12 cellular contexts compared by ENCODE assay signal in genomic region chr7:42338231-42339222, GRCh38.
A peak's percentile ranks its signal among the peaks of the same experiment; 100 is the strongest.
DNase-seq lines count a peak whose midpoint lies in the region; ATAC-seq lines count a peak whose summit lies in the region.
"Had no signal": no experiment of that assay in that cellular context is flagged by ENCODE, and none has a peak within 500 bp of the region (broad histone marks: within the 10 kb centered on the region; RNA-seq: fewer than 3 reads in every experiment).

No MANE protein-coding gene starts in this region.

- H3K4me3 ChIP-seq in skeletal muscle cell (ENCODE audit: low read depth, low read length), result no peak overlapping the region
- H3K4me3 ChIP-seq: prostate gland had no signal

- DNase-seq in EH (ENCODE audit: low read depth), result peak; percentile 99
- DNase-seq in amniotic stem cell (lab: John Stamatoyannopoulos, UW), result peak; percentile 8
- peak; percentile 46 for DNase-seq in iris pigment epithelial cell (ENCODE audit: low read depth)
- peak; percentile 49 for DNase-seq in skeletal muscle cell (ENCODE audit: low read depth)
- no peak for DNase-seq in NCI-H524 treated with DMSO at 0.1 percent for 48 hours (lab: John Stamatoyannopoulos, UW)
- no peak for DNase-seq in SW 1271 (lab: John Stamatoyannopoulos, UW)
- no peak for DNase-seq in activated T-cell treated with anti-CD3 and anti-CD28 coated beads, Interleukin-2, amount 50 U/mL, for 1 hour
- DNase-seq: activated CD8-positive, alpha-beta memory T cell treated with anti-CD3 and anti-CD28 coated beads, Interleukin-2, amount 10 ng/mL, durations not matched to agents 7 days and 5 days; erythroblast; NCI-H187 treated with DMSO at 0.1 percent for 48 hours had no signal

- no peak for ATAC-seq in HG02840 (IDR thresholded peaks at IDR 0.05; ENCODE audit: low FRiP score, unreplicated experiment)
- ATAC-seq: activated CD8-positive, alpha-beta memory T cell treated with anti-CD3 and anti-CD28 coated beads, Interleukin-2, amount 10 ng/mL, durations not matched to agents 7 days and 5 days had no signal

Comparison
In these comparisons a context has a peak if more than half of its experiments do, and no peak if none do; other contexts are left out.
1. DNase-seq: peak in EH (single experiment), amniotic stem cell (single experiment), iris pigment epithelial cell (single experiment) and skeletal muscle cell (single experiment); none in NCI-H524 treated with DMSO at 0.1 percent for 48 hours (single experiment), SW 1271 (0 of 2) and activated T-cell treated with anti-CD3 and anti-CD28 coated beads, Interleukin-2, amount 50 U/mL, for 1 hour (single experiment).